Comparison of ENCODE assay signal across 21 cellular contexts in genomic region chr15:49868348-49868747, GRCh38.
DNase-seq lines count a peak whose midpoint lies in the region; ATAC-seq, FAIRE-seq and TF ChIP-seq lines count a peak whose summit lies in the region.
"Had no signal": no experiment of that assay in that cellular context is flagged by ENCODE, and none has a peak within 500 bp of the region (broad histone marks: within the 10 kb centered on the region; RNA-seq: fewer than 3 reads in every experiment).

No MANE protein-coding gene starts in this region.

- H3K9ac ChIP-seq in PC-3 (ENCODE audit: low read length) (no peak overlapping the region), endodermal cell (ENCODE audit: extremely low read depth, low read length, poor library complexity, severe bottlenecking) (no peak overlapping the region)

- H4K20me1 ChIP-seq in PC-3 (ENCODE audit: low read length) (no peaks in the 10 kb centered on the region), osteoblast (ENCODE audit: insufficient read depth, low read length) (no peaks in the 10 kb centered on the region)

- TF ChIP-seq CTCF in PC-3 (conservative IDR thresholded peaks at IDR 0.05; ENCODE audit: low read depth, low read length) (no peak), osteoblast (IDR thresholded peaks at IDR 0.05; ENCODE audit: extremely low read depth, low read depth, low read length) (no peak), endodermal cell (conservative IDR thresholded peaks at IDR 0.05) (no peak), left ventricle myocardium inferior (IDR thresholded peaks at IDR 0.05; ENCODE audit: borderline replicate concordance) (no peak)

- H3K4me3 ChIP-seq in PC-3 (ENCODE audit: low read length), result no peak overlapping the region
- no peak overlapping the region for H3K4me3 ChIP-seq in osteoblast (ENCODE audit: insufficient read depth, low read length)
- H3K4me3 ChIP-seq in endodermal cell (ENCODE audit: low read length), result no peak overlapping the region
- H3K4me3 ChIP-seq in left ventricle myocardium inferior, result no peak overlapping the region
- H3K4me3 ChIP-seq: GM12878 had no signal

- H3K4me1 ChIP-seq in PC-3 (ENCODE audit: insufficient read depth, low read length) (peaks cover 18% of the 10 kb centered on the region), osteoblast (ENCODE audit: insufficient read depth, low read length) (peaks cover 25% of the 10 kb centered on the region), endodermal cell (ENCODE audit: control insufficient read depth, insufficient read depth, low read length) (no peaks in the 10 kb centered on the region), left ventricle myocardium inferior (no peaks in the 10 kb centered on the region)

- DNase-seq in EH (ENCODE audit: low read depth), result peak; percentile 27
- peak; percentile 9 for DNase-seq in PC-3
- DNase-seq in osteoblast (ENCODE audit: insufficient read length, low spot score, missing footprints), result no peak
- no peak for DNase-seq in endodermal cell
- DNase-seq in left ventricle myocardium inferior, result no peak
- DNase-seq in SIG-M5 (lab: John Stamatoyannopoulos, UW), result no peak
- DNase-seq: 8988T; C1 segment of cervical spinal cord; Calu3; CD4-positive, alpha-beta memory T cell; COR-L47; DMS153; DND-41; EL; GDM1; GOT3; HCEC 1CT had no signal

- peaks cover 4% of the 10 kb centered on the region for H3F3A ChIP-seq in PC-3 (ENCODE audit: low read length, unreplicated experiment)

- no peak overlapping the region for H3K4me3 Mint-ChIP-seq in endodermal cell
- H3K4me3 Mint-ChIP-seq: CD4-positive, alpha-beta memory T cell had no signal

- H3K27ac ChIP-seq in PC-3 (ENCODE audit: low read length) (peak overlapping the region; percentile 47), osteoblast (ENCODE audit: low read depth, low read length) (peak overlapping the region; percentile 0), endodermal cell (ENCODE audit: low read depth, low read length) (no peak overlapping the region), left ventricle myocardium inferior (replicated peaks) (no peak overlapping the region)

- H3K27me3 ChIP-seq in PC-3 (ENCODE audit: low read length), result no peaks in the 10 kb centered on the region
- no peaks in the 10 kb centered on the region for H3K27me3 ChIP-seq in osteoblast (ENCODE audit: insufficient read depth, low read length)
- H3K27me3 ChIP-seq in endodermal cell (ENCODE audit: control insufficient read depth, insufficient read depth, low read length, poor library complexity, severe bottlenecking), result no peaks in the 10 kb centered on the region
- no peaks in the 10 kb centered on the region for H3K27me3 ChIP-seq in left ventricle myocardium inferior (ENCODE audit: low read depth)

- intact Hi-C loops in PC-3 (cut with micrococcal nuclease), result no loop called here
- intact Hi-C loops in left ventricle myocardium inferior (cut with micrococcal nuclease), result no loop called here

- no peaks in the 10 kb centered on the region for H3K9me3 Mint-ChIP-seq in endodermal cell

- BruUV-seq in PC-3 (replicated peaks; lab: Mats Ljungman, UMichigan), result no TSS peak

- POLR2A ChIA-PET in PC-3 (lab: Charles Lee; ENCODE audit: unreplicated experiment), result no interaction called here

- H3K27me3 Mint-ChIP-seq in endodermal cell (ENCODE audit: insufficient read depth), result no peaks in the 10 kb centered on the region

- no peaks in the 10 kb centered on the region for H3K9me2 ChIP-seq in PC-3 (replicated peaks; ENCODE audit: low read length)

- H3K4me2 ChIP-seq in PC-3 (ENCODE audit: low read length) (0 out of 2 replicates have a peak overlapping the region, but pooled peaks have one; percentile 32), osteoblast (ENCODE audit: insufficient read depth, low read length) (no peak overlapping the region)

- no peak overlapping the region for H2AFZ ChIP-seq in PC-3 (ENCODE audit: low read length)
- H2AFZ ChIP-seq in osteoblast (ENCODE audit: low read length), result no peak overlapping the region

- FAIRE-seq in endometrium (lab: Jason Lieb, UNC), result peak; percentile 45
- FAIRE-seq: GM12878, GM19239, H54 had no signal

- H3K79me2 ChIP-seq in PC-3 (ENCODE audit: low read length) (no peaks in the 10 kb centered on the region), osteoblast (ENCODE audit: insufficient read depth, low read length) (no peaks in the 10 kb centered on the region)

- peak; percentile 54; the same call in 1 of the 2 replicates for ATAC-seq in PC-3
- ATAC-seq: GM12878 had no signal

- H3K9me3 ChIP-seq in PC-3 (ENCODE audit: low read length), result peaks cover 5% of the 10 kb centered on the region; the same call in 1 of the 2 replicates
- H3K9me3 ChIP-seq in osteoblast (ENCODE audit: low read depth, low read length), result peaks cover 4% of the 10 kb centered on the region
- H3K9me3 ChIP-seq in endodermal cell (ENCODE audit: control insufficient read depth, low read length), result no peaks in the 10 kb centered on the region
- peaks cover 3% of the 10 kb centered on the region for H3K9me3 ChIP-seq in left ventricle myocardium inferior (replicated peaks)

- H3K4me1 Mint-ChIP-seq in endodermal cell, result no peaks in the 10 kb centered on the region
- H3K4me1 Mint-ChIP-seq: CD4-positive, alpha-beta memory T cell had no signal

- H3K36me3 ChIP-seq in PC-3 (ENCODE audit: low read depth, low read length) (peaks cover 6% of the 10 kb centered on the region; the same call in 1 of the 2 replicates), osteoblast (ENCODE audit: insufficient read depth, low read length) (no peaks in the 10 kb centered on the region), endodermal cell (ENCODE audit: control insufficient read depth, insufficient read depth, low read length) (no peaks in the 10 kb centered on the region), left ventricle myocardium inferior (peaks cover 8% of the 10 kb centered on the region)

- CTCF ChIA-PET in PC-3 (lab: Charles Lee), result no interaction called here

- no peaks in the 10 kb centered on the region for H3K36me3 Mint-ChIP-seq in endodermal cell (ENCODE audit: low read depth)
- H3K36me3 Mint-ChIP-seq: CD4-positive, alpha-beta memory T cell had no signal

- H3K27ac Mint-ChIP-seq in endodermal cell, result no peak overlapping the region
- H3K27ac Mint-ChIP-seq: CD4-positive, alpha-beta memory T cell had no signal

Comparison
In these comparisons a context has a peak if more than half of its experiments do, and no peak if none do; other contexts are left out.
1. DNase-seq: peak in EH (single experiment) and PC-3 (single experiment); none in osteoblast (single experiment), endodermal cell (single experiment), left ventricle myocardium inferior (single experiment) and SIG-M5 (single experiment).
2. H3K27ac ChIP-seq: peak in PC-3 (single experiment) and osteoblast (single experiment); none in endodermal cell (single experiment) and left ventricle myocardium inferior (single experiment).